In genomic region chr2:8324164-8324848, GRCh38 we compare ENCODE assay signal across 12 cellular contexts.
A peak's percentile ranks its signal among the peaks of the same experiment; 100 is the strongest.
DNase-seq lines count a peak whose midpoint lies in the region; ATAC-seq lines count a peak whose summit lies in the region.
"Had no signal": no experiment of that assay in that cellular context is flagged by ENCODE, and none has a peak within 500 bp of the region (broad histone marks: within the 10 kb centered on the region; RNA-seq: fewer than 3 reads in every experiment).

No MANE protein-coding gene starts in this region.

- peak overlapping the region; percentile 1; the same call in 1 of the 2 replicates for H3K4me3 ChIP-seq in Jurkat, Clone E6-1 (ENCODE audit: low read length)
- H3K4me3 ChIP-seq in SJCRH30: no peak overlapping the region

- no peaks in the 10 kb centered on the region for H3K9me3 ChIP-seq in SJCRH30 (replicated peaks)
- H3K9me3 ChIP-seq: SK-N-SH had no signal

- no peak overlapping the region for H3K27ac ChIP-seq in SJCRH30

- peak; percentile 54 to 68 for ATAC-seq in natural killer cell treated with Interleukin-12 subunit alpha and Interleukin-12 subunit beta and Interleukin-15 and Interleukin-18, amount 100 ng/mL, for 72 hours
- ATAC-seq in HG03097 (IDR thresholded peaks at IDR 0.05; ENCODE audit: low FRiP score, unreplicated experiment) (no peak), HG02759 (IDR thresholded peaks at IDR 0.05; ENCODE audit: unreplicated experiment) (no peak), GM18909 (IDR thresholded peaks at IDR 0.05; ENCODE audit: poor library complexity, unreplicated experiment) (no peak)

- no peaks in the 10 kb centered on the region for H3K4me1 ChIP-seq in SJCRH30

- peaks cover 71 to 76% of the 10 kb centered on the region in 2 donors for H3K4me1 Mint-ChIP-seq in natural killer cell treated with Interleukin-12 subunit alpha and Interleukin-12 subunit beta and Interleukin-15 and Interleukin-18, amount 100 ng/mL, for 72 hours (ENCODE audit: low read depth in 2 of 2)

- H3K27ac Mint-ChIP-seq in natural killer cell treated with Interleukin-12 subunit alpha and Interleukin-12 subunit beta and Interleukin-15 and Interleukin-18, amount 100 ng/mL, for 72 hours: peak overlapping the region; percentile 55 to 88

- peak; percentile 87 for DNase-seq in Jurkat, Clone E6-1 (ENCODE audit: low read depth, low spot score)
- peak; percentile 40 for DNase-seq in NCI-H1694 treated with DMSO at 0.1 percent for 48 hours (lab: John Stamatoyannopoulos, UW)
- peak; percentile 35 to 49 for DNase-seq in SJCRH30
- DNase-seq in natural killer cell treated with Interleukin-12 subunit alpha and Interleukin-12 subunit beta and Interleukin-15 and Interleukin-18, amount 100 ng/mL, for 72 hours (ENCODE audit: low spot score): no peak
- DNase-seq: activated CD4-positive, alpha-beta T cell treated with anti-CD3 and anti-CD28 coated beads, Interleukin-2, amount 50 U/mL, for 1 hour; amygdala; effector memory CD4-positive, alpha-beta T cell; SK-N-SH; stimulated activated naive CD4-positive, alpha-beta T cell had no signal

- H3K36me3 ChIP-seq in SJCRH30: no peaks in the 10 kb centered on the region

- no peaks in the 10 kb centered on the region for H3K27me3 Mint-ChIP-seq in natural killer cell treated with Interleukin-12 subunit alpha and Interleukin-12 subunit beta and Interleukin-15 and Interleukin-18, amount 100 ng/mL, for 72 hours

- H3K36me3 Mint-ChIP-seq in natural killer cell treated with Interleukin-12 subunit alpha and Interleukin-12 subunit beta and Interleukin-15 and Interleukin-18, amount 100 ng/mL, for 72 hours: no peaks in the 10 kb centered on the region

- H3K9me3 Mint-ChIP-seq in natural killer cell treated with Interleukin-12 subunit alpha and Interleukin-12 subunit beta and Interleukin-15 and Interleukin-18, amount 100 ng/mL, for 72 hours: peaks cover 2% of the 10 kb centered on the region

- peaks cover 4% of the 10 kb centered on the region; the same call in 1 of the 2 replicates for H3K27me3 ChIP-seq in SJCRH30

- peak overlapping the region; percentile 57 for H3K4me3 Mint-ChIP-seq in natural killer cell treated with Interleukin-12 subunit alpha and Interleukin-12 subunit beta and Interleukin-15 and Interleukin-18, amount 100 ng/mL, for 72 hours

Comparison
In these comparisons a context has a peak if more than half of its experiments do, and no peak if none do; other contexts are left out.
1. ATAC-seq: peak in natural killer cell treated with Interleukin-12 subunit alpha and Interleukin-12 subunit beta and Interleukin-15 and Interleukin-18, amount 100 ng/mL, for 72 hours (2 of 2); none in HG03097 (single experiment), HG02759 (single experiment) and GM18909 (single experiment).